ENCODE assay signal across 8 cellular contexts in genomic region chr6:31888281-31889258, GRCh38. TPM values are rescaled to one million over a fixed set of nuclear protein-coding genes. Genes with fewer than 3 reads are reported as not detected.
DNase-seq lines count a peak whose midpoint lies in the region; ATAC-seq and TF ChIP-seq lines count a peak whose summit lies in the region.

No MANE protein-coding gene starts in this region.

- no peaks in the 10 kb centered on the region for H3K27me3 Mint-ChIP-seq in activated T-cell treated with anti-CD3 and anti-CD28 coated beads, Interleukin-2, amount 50 U/mL, for 72 hours (ENCODE audit: low read depth)

- no peak overlapping the region for H2AFZ ChIP-seq in KMS-11 (ENCODE audit: low read depth)

- peak; percentile 41 to 44 for ATAC-seq in activated T-cell treated with anti-CD3 and anti-CD28 coated beads, Interleukin-2, amount 50 U/mL, for 72 hours (replicated peaks in 1 of 2)
- peak in 3 of 4 donors; percentile 27 to 49 (median 29) for ATAC-seq in heart left ventricle
- no peak for ATAC-seq in GM18519 (IDR thresholded peaks at IDR 0.05; ENCODE audit: low FRiP score, unreplicated experiment)

- no peak overlapping the region for H3K4me3 Mint-ChIP-seq in activated T-cell treated with anti-CD3 and anti-CD28 coated beads, Interleukin-2, amount 50 U/mL, for 72 hours

- H3K79me2 ChIP-seq in KMS-11 (ENCODE audit: insufficient read depth, low read depth), result no peaks in the 10 kb centered on the region

- H3K4me1 Mint-ChIP-seq in activated T-cell treated with anti-CD3 and anti-CD28 coated beads, Interleukin-2, amount 50 U/mL, for 72 hours (ENCODE audit: low read depth), result no peaks in the 10 kb centered on the region

- H3K36me3 Mint-ChIP-seq in activated T-cell treated with anti-CD3 and anti-CD28 coated beads, Interleukin-2, amount 50 U/mL, for 72 hours (ENCODE audit: insufficient read depth in 2 of 2), result peaks cover 3 to 22% of the 10 kb centered on the region in 2 donors

- peak; percentile 60 for DNase-seq in BE2C
- DNase-seq in activated T-cell treated with anti-CD3 and anti-CD28 coated beads, Interleukin-2, amount 50 U/mL, for 72 hours, result peak; percentile 61 to 64
- peak in 1 of 5 donors; percentile 73 for DNase-seq in heart left ventricle
- peak; percentile 52 to 62 for DNase-seq in stimulated activated CD4-positive, alpha-beta T cell treated with anti-CD3 and anti-CD28 coated beads, Interleukin-2, amount 100 ng/mL, for 48 hours
- DNase-seq in NCI-H345 treated with DMSO at 0.1 percent for 48 hours (lab: John Stamatoyannopoulos, UW; ENCODE audit: unreplicated experiment), result no peak
- DNase-seq in COLO829 (ENCODE audit: low spot score), result no peak

- no peak overlapping the region for H3K4me2 ChIP-seq in KMS-11

- H3K9me3 Mint-ChIP-seq in activated T-cell treated with anti-CD3 and anti-CD28 coated beads, Interleukin-2, amount 50 U/mL, for 72 hours, result no peaks in the 10 kb centered on the region

- TF ChIP-seq POLR2A in heart left ventricle (IDR thresholded peaks at IDR 0.05), result no peak

- intact Hi-C loops in heart left ventricle (cut with DNase I), result no loop called here

- H3K9me3 ChIP-seq in BE2C (no peaks in the 10 kb centered on the region), heart left ventricle (no peaks in the 10 kb centered on the region)

- H3K4me1 ChIP-seq in BE2C (no peaks in the 10 kb centered on the region), KMS-11 (ENCODE audit: low read depth, poor library complexity, severe bottlenecking) (peaks cover 9% of the 10 kb centered on the region), heart left ventricle (no peaks in the 10 kb centered on the region)

- H3K36me3 ChIP-seq in BE2C (peaks cover 54% of the 10 kb centered on the region), KMS-11 (ENCODE audit: insufficient read depth) (no peaks in the 10 kb centered on the region), heart left ventricle (peaks cover 0 to 96% (median 94%) of the 10 kb centered on the region in 9 donors)

- H3K27me3 ChIP-seq in BE2C, result no peaks in the 10 kb centered on the region
- no peaks in the 10 kb centered on the region for H3K27me3 ChIP-seq in KMS-11 (ENCODE audit: insufficient read depth, low read depth)
- H3K27me3 ChIP-seq in heart left ventricle, result no peaks in the 10 kb centered on the region

- H3K9ac ChIP-seq in KMS-11, result no peak overlapping the region

- WGBS in heart left ventricle, 4 donors, result 84 to 89% (median 86%) methylated on average over 24 to 43 of the region's 43 CpGs

- TF ChIP-seq CTCF in BE2C (IDR thresholded peaks at IDR 0.05; ENCODE audit: low read depth, low read length), result peak; percentile 70
- peak; percentile 83 for TF ChIP-seq CTCF in KMS-11 (conservative IDR thresholded peaks at IDR 0.05; ENCODE audit: low read depth, low read length)
- TF ChIP-seq CTCF in heart left ventricle (IDR thresholded peaks at IDR 0.05), result peak; percentile 30 to 77 (median 66)

- no peak overlapping the region for H3K27ac ChIP-seq in KMS-11
- no peak overlapping the region for H3K27ac ChIP-seq in heart left ventricle

- no peaks in the 10 kb centered on the region for H4K20me1 ChIP-seq in KMS-11 (ENCODE audit: insufficient read depth)

- H3K27ac Mint-ChIP-seq in activated T-cell treated with anti-CD3 and anti-CD28 coated beads, Interleukin-2, amount 50 U/mL, for 72 hours, result no peak overlapping the region

- H3K4me3 ChIP-seq in BE2C (ENCODE audit: low read depth, low read length) (no peak overlapping the region), KMS-11 (IDR thresholded peaks at IDR 0.05; ENCODE audit: insufficient read depth, low read depth, low read length) (no peak overlapping the region), heart left ventricle (no peak overlapping the region)

RNA-seq across cellular contexts. Expression of gene EHMT2, which starts 8.9 kb away (rescaled TPM):
- polyA plus RNA-seq in BE2C (2012; ENCODE audit: insufficient read depth, insufficient read length, low read depth), result 122 TPM
- total RNA-seq in activated T-cell treated with anti-CD3 and anti-CD28 coated beads, Interleukin-2, amount 50 U/mL, for 72 hours, result 10 to 100 TPM; 49.2 to 64.7 TPM
- 10 to 100 TPM in 8 of 9 donors, 1 to 10 TPM in 1; 9.0 to 22.1 (median 14.8) TPM for total RNA-seq in heart left ventricle
- 10 to 100 TPM; 12.9 to 15.2 TPM for polyA plus RNA-seq in heart left ventricle

RNA-seq across cellular contexts. Expression of gene SLC44A4, which starts 9.8 kb away (rescaled TPM):
- polyA plus RNA-seq in BE2C (2012; ENCODE audit: insufficient read depth, insufficient read length, low read depth), result not detected
- total RNA-seq in activated T-cell treated with anti-CD3 and anti-CD28 coated beads, Interleukin-2, amount 50 U/mL, for 72 hours, result under 1 TPM; 0.22 to 0.23 TPM
- not detected for total RNA-seq in heart left ventricle
- under 1 TPM in 1 of 2 donors, not detected in 1; 0.07 TPM for polyA plus RNA-seq in heart left ventricle

RNA-seq across cellular contexts. Expression of gene ZBTB12, which starts 13.3 kb away (rescaled TPM):
- 42.9 TPM for polyA plus RNA-seq in BE2C (2012; ENCODE audit: insufficient read depth, insufficient read length, low read depth)
- total RNA-seq in activated T-cell treated with anti-CD3 and anti-CD28 coated beads, Interleukin-2, amount 50 U/mL, for 72 hours, result 1 to 10 TPM in 1 of 2 donors, under 1 TPM in 1; 0.88 to 1.9 TPM
- 1 to 10 TPM in 8 of 9 donors, under 1 TPM in 1; 0.99 to 4.3 (median 2.3) TPM for total RNA-seq in heart left ventricle
- 1 to 10 TPM; 2.2 to 2.8 TPM for polyA plus RNA-seq in heart left ventricle

RNA-seq across cellular contexts. Expression of gene NEU1, which starts 25.9 kb away (rescaled TPM):
- 87.4 TPM for polyA plus RNA-seq in BE2C (2012; ENCODE audit: insufficient read depth, insufficient read length, low read depth)
- total RNA-seq in activated T-cell treated with anti-CD3 and anti-CD28 coated beads, Interleukin-2, amount 50 U/mL, for 72 hours, result 10 to 100 TPM; 24.0 to 27.1 TPM
- total RNA-seq in heart left ventricle, result 10 to 100 TPM; 18.7 to 39.5 (median 27.6) TPM
- 10 to 100 TPM; 19.1 to 63.1 TPM for polyA plus RNA-seq in heart left ventricle

RNA-seq across cellular contexts. Expression of gene C2, which starts 38.9 kb away (rescaled TPM):
- polyA plus RNA-seq in BE2C (2012; ENCODE audit: insufficient read depth, insufficient read length, low read depth), result 2.9 TPM
- total RNA-seq in activated T-cell treated with anti-CD3 and anti-CD28 coated beads, Interleukin-2, amount 50 U/mL, for 72 hours, result 1 to 10 TPM; 3.4 to 5.1 TPM
- total RNA-seq in heart left ventricle, result 100 to 1,000 TPM in 1 of 9 donors, 10 to 100 TPM in 1, 1 to 10 TPM in 6, under 1 TPM in 1; 0.69 to 103 (median 5.3) TPM
- polyA plus RNA-seq in heart left ventricle, result 1 to 10 TPM; 1.0 to 1.3 TPM

Comparison
In these comparisons a context has a peak if more than half of its experiments do, and no peak if none do; other contexts are left out.
1. DNase-seq: peak in BE2C (single experiment), activated T-cell treated with anti-CD3 and anti-CD28 coated beads, Interleukin-2, amount 50 U/mL, for 72 hours (2 of 2) and stimulated activated CD4-positive, alpha-beta T cell treated with anti-CD3 and anti-CD28 coated beads, Interleukin-2, amount 100 ng/mL, for 48 hours (2 of 2); none in NCI-H345 treated with DMSO at 0.1 percent for 48 hours (single experiment) and COLO829 (single experiment).
2. Peak in every context shown above with its lines, with median percentiles within 50 percentile points of each other: CTCF ChIP-seq.